Comparison of ENCODE assay signal across 1 cellular context in the genomic region with DNA sequence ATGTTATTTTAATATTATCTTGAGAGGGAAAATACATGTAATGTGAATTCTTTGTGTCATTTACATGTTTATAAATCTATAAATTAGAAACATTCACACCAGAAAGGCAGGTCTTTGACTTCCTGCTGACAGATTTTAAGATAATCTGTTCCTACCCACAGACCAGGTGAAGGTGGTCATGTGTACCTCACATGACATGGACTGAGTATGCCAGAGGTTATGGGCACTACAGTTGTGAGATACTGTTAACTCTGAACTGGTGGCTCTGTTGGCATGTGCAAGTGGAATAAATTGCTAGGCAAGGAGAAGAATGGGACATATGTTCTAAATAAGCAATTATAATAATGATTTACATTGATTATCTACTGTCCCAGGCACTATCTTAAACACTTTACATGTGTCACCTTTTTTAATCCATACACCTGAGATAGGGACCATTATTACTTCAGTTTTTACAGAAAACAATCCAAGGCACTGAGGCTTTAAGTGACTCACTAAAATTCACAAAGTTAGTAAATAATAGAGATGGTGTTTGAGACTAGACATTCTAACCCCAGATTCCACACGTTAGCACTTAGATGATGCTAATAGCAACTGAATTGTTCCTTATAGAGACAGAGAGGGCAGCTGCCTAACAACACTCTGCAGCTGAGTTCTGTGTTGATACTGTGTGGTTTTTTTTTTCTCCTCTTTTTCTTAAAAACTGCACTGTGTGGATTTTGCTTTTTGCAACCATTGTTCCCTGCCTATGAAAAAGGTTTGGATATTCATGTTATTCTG.
TF ChIP-seq lines count a peak whose summit lies in the region.

No MANE protein-coding gene starts in this region.

TF ChIP-seq in GM23338, 12 proteins besides CTCF, POLR2A, EP300 and RAD21 (continued from another document):
- TF ChIP-seq, protein P1, sequence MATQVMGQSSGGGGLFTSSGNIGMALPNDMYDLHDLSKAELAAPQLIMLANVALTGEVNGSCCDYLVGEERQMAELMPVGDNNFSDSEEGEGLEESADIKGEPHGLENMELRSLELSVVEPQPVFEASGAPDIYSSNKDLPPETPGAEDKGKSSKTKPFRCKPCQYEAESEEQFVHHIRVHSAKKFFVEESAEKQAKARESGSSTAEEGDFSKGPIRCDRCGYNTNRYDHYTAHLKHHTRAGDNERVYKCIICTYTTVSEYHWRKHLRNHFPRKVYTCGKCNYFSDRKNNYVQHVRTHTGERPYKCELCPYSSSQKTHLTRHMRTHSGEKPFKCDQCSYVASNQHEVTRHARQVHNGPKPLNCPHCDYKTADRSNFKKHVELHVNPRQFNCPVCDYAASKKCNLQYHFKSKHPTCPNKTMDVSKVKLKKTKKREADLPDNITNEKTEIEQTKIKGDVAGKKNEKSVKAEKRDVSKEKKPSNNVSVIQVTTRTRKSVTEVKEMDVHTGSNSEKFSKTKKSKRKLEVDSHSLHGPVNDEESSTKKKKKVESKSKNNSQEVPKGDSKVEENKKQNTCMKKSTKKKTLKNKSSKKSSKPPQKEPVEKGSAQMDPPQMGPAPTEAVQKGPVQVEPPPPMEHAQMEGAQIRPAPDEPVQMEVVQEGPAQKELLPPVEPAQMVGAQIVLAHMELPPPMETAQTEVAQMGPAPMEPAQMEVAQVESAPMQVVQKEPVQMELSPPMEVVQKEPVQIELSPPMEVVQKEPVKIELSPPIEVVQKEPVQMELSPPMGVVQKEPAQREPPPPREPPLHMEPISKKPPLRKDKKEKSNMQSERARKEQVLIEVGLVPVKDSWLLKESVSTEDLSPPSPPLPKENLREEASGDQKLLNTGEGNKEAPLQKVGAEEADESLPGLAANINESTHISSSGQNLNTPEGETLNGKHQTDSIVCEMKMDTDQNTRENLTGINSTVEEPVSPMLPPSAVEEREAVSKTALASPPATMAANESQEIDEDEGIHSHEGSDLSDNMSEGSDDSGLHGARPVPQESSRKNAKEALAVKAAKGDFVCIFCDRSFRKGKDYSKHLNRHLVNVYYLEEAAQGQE (IDR thresholded peaks at IDR 0.05; ENCODE audit: unreplicated experiment) = no peak
- TF ChIP-seq, protein P2, sequence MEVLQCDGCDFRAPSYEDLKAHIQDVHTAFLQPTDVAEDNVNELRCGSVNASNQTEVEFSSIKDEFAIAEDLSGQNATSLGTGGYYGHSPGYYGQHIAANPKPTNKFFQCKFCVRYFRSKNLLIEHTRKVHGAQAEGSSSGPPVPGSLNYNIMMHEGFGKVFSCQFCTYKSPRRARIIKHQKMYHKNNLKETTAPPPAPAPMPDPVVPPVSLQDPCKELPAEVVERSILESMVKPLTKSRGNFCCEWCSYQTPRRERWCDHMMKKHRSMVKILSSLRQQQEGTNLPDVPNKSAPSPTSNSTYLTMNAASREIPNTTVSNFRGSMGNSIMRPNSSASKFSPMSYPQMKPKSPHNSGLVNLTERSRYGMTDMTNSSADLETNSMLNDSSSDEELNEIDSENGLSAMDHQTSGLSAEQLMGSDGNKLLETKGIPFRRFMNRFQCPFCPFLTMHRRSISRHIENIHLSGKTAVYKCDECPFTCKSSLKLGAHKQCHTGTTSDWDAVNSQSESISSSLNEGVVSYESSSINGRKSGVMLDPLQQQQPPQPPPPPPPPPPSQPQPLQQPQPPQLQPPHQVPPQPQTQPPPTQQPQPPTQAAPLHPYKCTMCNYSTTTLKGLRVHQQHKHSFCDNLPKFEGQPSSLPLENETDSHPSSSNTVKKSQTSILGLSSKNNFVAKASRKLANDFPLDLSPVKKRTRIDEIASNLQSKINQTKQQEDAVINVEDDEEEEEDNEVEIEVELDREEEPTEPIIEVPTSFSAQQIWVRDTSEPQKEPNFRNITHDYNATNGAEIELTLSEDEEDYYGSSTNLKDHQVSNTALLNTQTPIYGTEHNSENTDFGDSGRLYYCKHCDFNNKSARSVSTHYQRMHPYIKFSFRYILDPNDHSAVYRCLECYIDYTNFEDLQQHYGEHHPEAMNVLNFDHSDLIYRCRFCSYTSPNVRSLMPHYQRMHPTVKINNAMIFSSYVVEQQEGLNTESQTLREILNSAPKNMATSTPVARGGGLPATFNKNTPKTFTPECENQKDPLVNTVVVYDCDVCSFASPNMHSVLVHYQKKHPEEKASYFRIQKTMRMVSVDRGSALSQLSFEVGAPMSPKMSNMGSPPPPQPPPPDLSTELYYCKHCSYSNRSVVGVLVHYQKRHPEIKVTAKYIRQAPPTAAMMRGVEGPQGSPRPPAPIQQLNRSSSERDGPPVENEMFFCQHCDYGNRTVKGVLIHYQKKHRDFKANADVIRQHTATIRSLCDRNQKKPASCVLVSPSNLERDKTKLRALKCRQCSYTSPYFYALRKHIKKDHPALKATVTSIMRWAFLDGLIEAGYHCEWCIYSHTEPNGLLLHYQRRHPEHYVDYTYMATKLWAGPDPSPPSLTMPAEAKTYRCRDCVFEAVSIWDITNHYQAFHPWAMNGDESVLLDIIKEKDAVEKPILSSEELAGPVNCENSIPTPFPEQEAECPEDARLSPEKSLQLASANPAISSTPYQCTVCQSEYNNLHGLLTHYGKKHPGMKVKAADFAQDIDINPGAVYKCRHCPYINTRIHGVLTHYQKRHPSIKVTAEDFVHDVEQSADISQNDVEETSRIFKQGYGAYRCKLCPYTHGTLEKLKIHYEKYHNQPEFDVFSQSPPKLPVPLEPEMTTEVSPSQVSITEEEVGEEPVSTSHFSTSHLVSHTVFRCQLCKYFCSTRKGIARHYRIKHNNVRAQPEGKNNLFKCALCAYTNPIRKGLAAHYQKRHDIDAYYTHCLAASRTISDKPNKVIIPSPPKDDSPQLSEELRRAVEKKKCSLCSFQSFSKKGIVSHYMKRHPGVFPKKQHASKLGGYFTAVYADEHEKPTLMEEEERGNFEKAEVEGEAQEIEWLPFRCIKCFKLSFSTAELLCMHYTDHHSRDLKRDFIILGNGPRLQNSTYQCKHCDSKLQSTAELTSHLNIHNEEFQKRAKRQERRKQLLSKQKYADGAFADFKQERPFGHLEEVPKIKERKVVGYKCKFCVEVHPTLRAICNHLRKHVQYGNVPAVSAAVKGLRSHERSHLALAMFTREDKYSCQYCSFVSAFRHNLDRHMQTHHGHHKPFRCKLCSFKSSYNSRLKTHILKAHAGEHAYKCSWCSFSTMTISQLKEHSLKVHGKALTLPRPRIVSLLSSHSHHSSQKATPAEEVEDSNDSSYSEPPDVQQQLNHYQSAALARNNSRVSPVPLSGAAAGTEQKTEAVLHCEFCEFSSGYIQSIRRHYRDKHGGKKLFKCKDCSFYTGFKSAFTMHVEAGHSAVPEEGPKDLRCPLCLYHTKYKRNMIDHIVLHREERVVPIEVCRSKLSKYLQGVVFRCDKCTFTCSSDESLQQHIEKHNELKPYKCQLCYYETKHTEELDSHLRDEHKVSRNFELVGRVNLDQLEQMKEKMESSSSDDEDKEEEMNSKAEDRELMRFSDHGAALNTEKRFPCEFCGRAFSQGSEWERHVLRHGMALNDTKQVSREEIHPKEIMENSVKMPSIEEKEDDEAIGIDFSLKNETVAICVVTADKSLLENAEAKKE (CRISPR knock-in tag; IDR thresholded peaks at IDR 0.05) = no peak
- TF ChIP-seq CREB1 (CRISPR knock-in tag; IDR thresholded peaks at IDR 0.05; ENCODE audit: low read depth) = no peak
- TF ChIP-seq ZNF114 (CRISPR knock-in tag; IDR thresholded peaks at IDR 0.05) = no peak
- TF ChIP-seq STAT1 (IDR thresholded peaks at IDR 0.05; ENCODE audit: unreplicated experiment) = no peak
- TF ChIP-seq ZNF331 (CRISPR knock-in tag; IDR thresholded peaks at IDR 0.05; ENCODE audit: low read depth) = no peak
- TF ChIP-seq EZH2phosphoT487 (IDR thresholded peaks at IDR 0.05; ENCODE audit: unreplicated experiment) = no peak
- TF ChIP-seq EZH2 (IDR thresholded peaks at IDR 0.05; ENCODE audit: low read depth, unreplicated experiment) = no peak
- TF ChIP-seq, protein P3, sequence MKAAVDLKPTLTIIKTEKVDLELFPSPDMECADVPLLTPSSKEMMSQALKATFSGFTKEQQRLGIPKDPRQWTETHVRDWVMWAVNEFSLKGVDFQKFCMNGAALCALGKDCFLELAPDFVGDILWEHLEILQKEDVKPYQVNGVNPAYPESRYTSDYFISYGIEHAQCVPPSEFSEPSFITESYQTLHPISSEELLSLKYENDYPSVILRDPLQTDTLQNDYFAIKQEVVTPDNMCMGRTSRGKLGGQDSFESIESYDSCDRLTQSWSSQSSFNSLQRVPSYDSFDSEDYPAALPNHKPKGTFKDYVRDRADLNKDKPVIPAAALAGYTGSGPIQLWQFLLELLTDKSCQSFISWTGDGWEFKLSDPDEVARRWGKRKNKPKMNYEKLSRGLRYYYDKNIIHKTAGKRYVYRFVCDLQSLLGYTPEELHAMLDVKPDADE (IDR thresholded peaks at IDR 0.05) = no peak
TF ChIP-seq in GM23338: peak in this region for 0.
